In genomic region chr10:97195654-97196212, GRCh38 we compare ENCODE assay signal across 8 cellular contexts. TPM values are rescaled to one million over a fixed set of nuclear protein-coding genes. Genes with fewer than 3 reads are reported as not detected.
DNase-seq lines count a peak whose midpoint lies in the region; TF ChIP-seq lines count a peak whose summit lies in the region.

No MANE protein-coding gene starts in this region.

- CTCF ChIA-PET in Calu3 (lab: Charles Lee) = interaction anchor here (0.6 to 1.3 kb wide), 3 partner anchors 63 to 123 kb away, joined by 3 to 4 read pairs (median 3); no protein-coding TSS in a partner anchor

- peaks cover 41% of the 10 kb centered on the region for H3K27me3 Mint-ChIP-seq in Calu3 (ENCODE audit: unreplicated experiment)
- H3K27me3 Mint-ChIP-seq in endodermal cell (ENCODE audit: insufficient read depth) = peaks cover 33% of the 10 kb centered on the region
- H3K27me3 Mint-ChIP-seq in osteocyte (ENCODE audit: unreplicated experiment) = peaks cover 66% of the 10 kb centered on the region

- H3K4me3 Mint-ChIP-seq in Calu3 (ENCODE audit: low read depth, unreplicated experiment) (peak overlapping the region; percentile 58), endodermal cell (peak overlapping the region; percentile 65), osteocyte (ENCODE audit: unreplicated experiment) (peak overlapping the region; percentile 65)

- no peaks in the 10 kb centered on the region for H3K36me3 ChIP-seq in endodermal cell (ENCODE audit: control insufficient read depth, insufficient read depth, low read length)

- H3K27me3 ChIP-seq in endodermal cell (ENCODE audit: control insufficient read depth, insufficient read depth, low read length, poor library complexity, severe bottlenecking) = peaks cover 30% of the 10 kb centered on the region

- intact Hi-C loops in Calu3 (cut with micrococcal nuclease; ENCODE audit: unreplicated experiment) = no loop called here

- H3K27ac ChIP-seq in endodermal cell (ENCODE audit: low read depth, low read length) = no peak overlapping the region

- H3K4me1 ChIP-seq in endodermal cell (ENCODE audit: control insufficient read depth, insufficient read depth, low read length) = no peaks in the 10 kb centered on the region

- H3K9me3 Mint-ChIP-seq in Calu3 (ENCODE audit: low read depth, unreplicated experiment) = no peaks in the 10 kb centered on the region
- no peaks in the 10 kb centered on the region for H3K9me3 Mint-ChIP-seq in endodermal cell
- no peaks in the 10 kb centered on the region for H3K9me3 Mint-ChIP-seq in osteocyte (ENCODE audit: unreplicated experiment)

- no peaks in the 10 kb centered on the region for H3K9me3 ChIP-seq in endodermal cell (ENCODE audit: control insufficient read depth, low read length)

- H3K4me3 ChIP-seq in endodermal cell (ENCODE audit: low read length) = peak overlapping the region; percentile 85

- H3K36me3 Mint-ChIP-seq in Calu3 (ENCODE audit: insufficient read depth, unreplicated experiment) = no peaks in the 10 kb centered on the region
- H3K36me3 Mint-ChIP-seq in endodermal cell (ENCODE audit: low read depth) = no peaks in the 10 kb centered on the region
- no peaks in the 10 kb centered on the region for H3K36me3 Mint-ChIP-seq in osteocyte (ENCODE audit: unreplicated experiment)

- no peak overlapping the region for H3K9ac ChIP-seq in endodermal cell (ENCODE audit: extremely low read depth, low read length, poor library complexity, severe bottlenecking)

- WGBS in endodermal cell (ENCODE audit: insufficient coverage in 1 of 2, insufficient read length in 1 of 2), 2 experiments = 34 to 46% methylated on average over 8 to 11 of the region's 11 CpGs

- no TSS peak for BruUV-seq in Calu3 (replicated peaks; lab: Mats Ljungman, UMichigan)

- no peak overlapping the region for H3K27ac Mint-ChIP-seq in Calu3 (ENCODE audit: unreplicated experiment)
- no peak overlapping the region for H3K27ac Mint-ChIP-seq in endodermal cell
- H3K27ac Mint-ChIP-seq in osteocyte (ENCODE audit: unreplicated experiment) = no peak overlapping the region

- DNase-seq in Calu3 (no peak), NCI-H82 (lab: John Stamatoyannopoulos, UW) (peak; percentile 59), endodermal cell (no peak), osteocyte (ENCODE audit: extremely low spot score, unreplicated experiment) (no peak), NCI-H2196 treated with DMSO at 0.1 percent for 48 hours (lab: John Stamatoyannopoulos, UW; ENCODE audit: unreplicated experiment) (no peak), HuH-7 (ENCODE audit: low spot score) (no peak), ureter (ENCODE audit: low spot score) (no peak), NCI-H1436 (lab: John Stamatoyannopoulos, UW) (no peak)

- no peaks in the 10 kb centered on the region for H3K4me1 Mint-ChIP-seq in Calu3 (ENCODE audit: low read depth, unreplicated experiment)
- peaks cover 4% of the 10 kb centered on the region for H3K4me1 Mint-ChIP-seq in endodermal cell
- peaks cover 7% of the 10 kb centered on the region for H3K4me1 Mint-ChIP-seq in osteocyte (ENCODE audit: unreplicated experiment)

- TF ChIP-seq CTCF in Calu3 (IDR thresholded peaks at IDR 0.05; ENCODE audit: unreplicated experiment) (no peak), endodermal cell (conservative IDR thresholded peaks at IDR 0.05) (no peak), osteocyte (IDR thresholded peaks at IDR 0.05) (no peak)

RNA-seq across cellular contexts. Expression of gene SLIT1, which starts 10.0 kb away (rescaled TPM):
- total RNA-seq in Calu3 (2022) = not detected in 2 replicates
- total RNA-seq in endodermal cell = 1 to 10 TPM in 1 of 2 donors, under 1 TPM in 1; 0.97 to 2.4 TPM
- 22.5 TPM for polyA plus RNA-seq in endodermal cell (2013, experiment 1 of 2)
- 23.2 TPM for polyA plus RNA-seq in endodermal cell (2013, experiment 2 of 2)
- 0.16 TPM in 1 of 2 replicates, not detected in the other for total RNA-seq in osteocyte
- 0.34 TPM for total RNA-seq in ureter
